In the genomic region with DNA sequence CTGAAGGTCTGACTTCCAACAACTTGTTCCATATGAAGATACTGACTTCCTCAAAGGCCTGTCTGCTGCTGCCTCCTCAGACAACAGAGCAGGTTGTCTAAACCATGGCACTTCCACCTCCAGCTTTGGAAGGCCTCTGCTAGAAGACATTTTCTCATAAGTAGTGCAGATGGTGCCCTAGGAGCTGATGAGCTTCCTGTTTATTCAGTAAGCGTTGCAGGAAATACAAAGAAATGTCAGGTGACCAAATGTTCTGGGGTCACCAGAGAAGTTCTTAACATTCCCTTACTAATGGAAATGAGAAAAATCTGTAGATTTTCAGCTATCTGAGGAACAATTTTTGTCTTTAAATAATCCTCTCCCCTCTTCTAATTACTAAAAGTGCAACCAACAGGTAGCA, we compare ENCODE assay signal across 1 cellular context.
TF ChIP-seq lines count a peak whose summit lies in the region.

No MANE protein-coding gene starts in this region.

TF ChIP-seq in H1, 55 proteins besides CTCF, POLR2A, EP300 and RAD21:
- TF ChIP-seq NANOG (IDR thresholded peaks at IDR 0.05; ENCODE audit: insufficient read depth, low read depth, low read length, poor library complexity, severe bottlenecking) (no peak), TAF1 (IDR thresholded peaks at IDR 0.05; ENCODE audit: low read depth, low read length) (no peak), SP1 (IDR thresholded peaks at IDR 0.05; ENCODE audit: low read depth, low read length) (no peak), NRF1 (IDR thresholded peaks at IDR 0.05; ENCODE audit: low read depth, low read length) (no peak), ZNF274 (IDR thresholded peaks at IDR 0.05; ENCODE audit: borderline replicate concordance, extremely low read depth, low read length) (no peak)
